17 cellular contexts compared by ENCODE assay signal in the genomic region with DNA sequence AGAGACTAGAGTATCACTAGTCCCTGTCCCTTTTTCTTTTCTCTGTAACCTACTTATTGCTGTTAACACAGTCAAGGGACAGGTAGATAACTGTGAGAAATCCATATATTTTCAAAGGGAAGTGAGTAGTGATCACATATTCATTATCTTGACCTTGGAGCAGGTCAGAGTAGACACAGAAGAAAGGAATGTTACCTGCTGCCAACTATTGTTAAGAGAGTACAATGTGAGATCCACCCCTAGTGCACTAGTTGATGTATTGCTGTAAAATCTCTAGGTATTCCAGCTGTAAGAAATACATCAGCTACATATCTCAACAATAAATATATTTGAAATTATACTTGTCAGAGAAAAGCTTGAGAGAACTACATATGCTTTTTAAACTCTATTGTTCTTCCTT.
A peak's percentile ranks its signal among the peaks of the same experiment; 100 is the strongest.
DNase-seq lines count a peak whose midpoint lies in the region; ATAC-seq and FAIRE-seq lines count a peak whose summit lies in the region.
"Had no signal": no experiment of that assay in that cellular context is flagged by ENCODE, and none has a peak within 500 bp of the region (broad histone marks: within the 10 kb centered on the region; RNA-seq: fewer than 3 reads in every experiment).

No MANE protein-coding gene starts in this region.

- no peak overlapping the region for H2BK15ac ChIP-seq in mesendoderm (replicated peaks; ENCODE audit: low read depth)

- no peak overlapping the region for H3K9ac ChIP-seq in mesendoderm (ENCODE audit: low read length)

- H3K4me3 ChIP-seq in mesendoderm (ENCODE audit: low read length): no peak overlapping the region
- H3K4me3 ChIP-seq: gastroesophageal sphincter, right lobe of liver had no signal

- no peak overlapping the region for H3K23ac ChIP-seq in mesendoderm (ENCODE audit: low read length)

- H3K56ac ChIP-seq in mesendoderm (ENCODE audit: low read length): no peak overlapping the region

- no peaks in the 10 kb centered on the region for H3K27me3 ChIP-seq in mesendoderm (ENCODE audit: insufficient read depth, low read length, poor library complexity)
- H3K27me3 ChIP-seq: gastroesophageal sphincter, right lobe of liver had no signal

- H3K27ac ChIP-seq in epithelial cell of prostate (peak overlapping the region; percentile 23), mesendoderm (ENCODE audit: low read depth, low read length) (no peak overlapping the region)
- H3K27ac ChIP-seq: gastroesophageal sphincter, right lobe of liver had no signal

- H3K79me2 ChIP-seq in mesendoderm (ENCODE audit: control insufficient read depth, insufficient read depth, low read length): no peaks in the 10 kb centered on the region

- no peak overlapping the region for H2BK120ac ChIP-seq in mesendoderm (ENCODE audit: low read depth, low read length)

- H4K5ac ChIP-seq in mesendoderm (ENCODE audit: low read length): no peak overlapping the region

- DNase-seq in GM03348 (ENCODE audit: low spot score) (peak; percentile 3), NCI-H226 (peak; percentile 78), epithelial cell of prostate (ENCODE audit: low read depth, low spot score) (peak; percentile 34), mesendoderm (peak; percentile 4), RCC 7860 (ENCODE audit: low spot score) (no peak)
- DNase-seq: activated CD4-positive, CD25-positive, alpha-beta regulatory T cell; activated CD8-positive, alpha-beta T cell treated with anti-CD3 and anti-CD28 coated beads for 36 hours; activated naive CD4-positive, alpha-beta T cell treated with Interleukin-2 at 50 U/mL for 16 hours; activated T-cell treated with anti-CD3 and anti-CD28 coated beads, Interleukin-2, amount 50 U/mL, for 1 hour; NCI-H1105 treated with DMSO at 0.1 percent for 48 hours; NCI-H526 treated with DMSO at 0.1 percent for 48 hours; right lobe of liver; SHP77 treated with DMSO at 0.1 percent for 48 hours had no signal

- H3K18ac ChIP-seq in mesendoderm (ENCODE audit: low read length): no peak overlapping the region

- no peak overlapping the region for H2AK5ac ChIP-seq in mesendoderm (ENCODE audit: low read length)

- no peaks in the 10 kb centered on the region for H3K4me1 ChIP-seq in mesendoderm (ENCODE audit: control insufficient read depth, low read depth, low read length)
- H3K4me1 ChIP-seq: gastroesophageal sphincter, right lobe of liver had no signal

- H3K4me2 ChIP-seq in mesendoderm (ENCODE audit: low read length): no peak overlapping the region

- H3K4ac ChIP-seq in mesendoderm (ENCODE audit: low read depth, low read length): no peak overlapping the region

- H4K8ac ChIP-seq in mesendoderm (ENCODE audit: low read depth, low read length): no peak overlapping the region

- no peaks in the 10 kb centered on the region for H3K36me3 ChIP-seq in mesendoderm (ENCODE audit: control insufficient read depth, insufficient read depth, low read length)
- H3K36me3 ChIP-seq: gastroesophageal sphincter, right lobe of liver had no signal

- H3K79me1 ChIP-seq in mesendoderm (ENCODE audit: low read length): no peaks in the 10 kb centered on the region

- no peak overlapping the region for H2BK5ac ChIP-seq in mesendoderm (ENCODE audit: low read length)

- FAIRE-seq in RCC 7860 (lab: Jason Lieb, UNC): no peak

- no peak for ATAC-seq in HG02588 (IDR thresholded peaks at IDR 0.05; ENCODE audit: unreplicated experiment)
- no peak for ATAC-seq in GM18867 (IDR thresholded peaks at IDR 0.05; ENCODE audit: unreplicated experiment)
- ATAC-seq: activated CD8-positive, alpha-beta T cell treated with anti-CD3 and anti-CD28 coated beads for 36 hours; gastroesophageal sphincter; right lobe of liver; stimulated activated effector memory CD8-positive, alpha-beta T cell treated with anti-CD3 and anti-CD28 coated beads, Interleukin-12 subunit alpha, Interleukin-12 subunit beta, amount 100 ng/mL, for 72 hours had no signal
